Comparison of ENCODE assay signal across 9 cellular contexts in the genomic region with DNA sequence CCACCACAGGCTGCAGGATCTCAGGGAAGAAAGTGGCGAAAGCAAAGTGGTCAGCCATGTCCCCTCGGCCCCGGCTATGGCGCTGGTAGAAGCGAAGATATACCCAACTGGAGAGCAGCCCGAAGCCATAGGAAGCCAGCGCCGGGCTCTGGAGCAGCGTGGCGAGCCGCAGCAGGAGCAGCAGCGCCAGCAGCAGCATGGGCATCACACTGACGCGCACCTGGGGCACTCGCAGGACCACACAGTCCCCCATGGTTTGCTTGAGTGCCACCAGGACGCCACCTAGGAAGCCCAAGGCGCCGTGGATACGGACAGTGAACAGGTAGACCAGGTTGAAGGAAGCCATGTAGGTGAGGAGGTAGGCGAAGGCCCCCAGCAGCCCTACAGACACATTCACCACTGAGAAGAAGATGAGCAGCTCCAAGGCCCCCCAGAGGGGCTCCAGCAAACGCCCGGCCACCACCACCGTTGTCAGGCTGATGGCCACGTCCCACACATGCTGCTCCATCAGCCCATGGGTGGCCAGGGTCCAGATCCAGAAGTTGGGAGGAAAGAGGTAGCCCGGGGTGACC. TPM values are rescaled to one million over a fixed set of nuclear protein-coding genes. Genes with fewer than 3 reads are reported as not detected.
DNase-seq lines count a peak whose midpoint lies in the region; ATAC-seq and TF ChIP-seq lines count a peak whose summit lies in the region.
"Had no signal": no experiment of that assay in that cellular context is flagged by ENCODE, and none has a peak within 500 bp of the region (broad histone marks: within the 10 kb centered on the region; RNA-seq: fewer than 3 reads in every experiment).

No MANE protein-coding gene starts in this region.

- no peak for ATAC-seq in naive thymus-derived CD8-positive, alpha-beta T cell
- ATAC-seq in GM19328 (IDR thresholded peaks at IDR 0.05; ENCODE audit: unreplicated experiment) (no peak), HG02759 (IDR thresholded peaks at IDR 0.05; ENCODE audit: unreplicated experiment) (no peak)

- peaks cover 0 to 28% (median 2%) of the 10 kb centered on the region in 3 donors for H3K36me3 Mint-ChIP-seq in naive thymus-derived CD8-positive, alpha-beta T cell

- DNase-seq in AG10803 (ENCODE audit: low read depth) (no peak), LNCaP clone FGC (ENCODE audit: low read depth) (no peak), coronary artery (ENCODE audit: low spot score) (no peak), NCI-H187 (lab: John Stamatoyannopoulos, UW) (no peak)
- DNase-seq in naive thymus-derived CD8-positive, alpha-beta T cell = no peak
- no peak for DNase-seq in stimulated activated CD4-positive, alpha-beta T cell treated with anti-CD3 and anti-CD28 coated beads, Interleukin-15, amount 100 ng/mL, for 24 hours
- DNase-seq: activated CD4-positive, alpha-beta T cell treated with anti-CD3 and anti-CD28 coated beads for 48 hours had no signal

- POLR2A ChIA-PET in naive thymus-derived CD8-positive, alpha-beta T cell (lab: Charles Lee) = interaction anchor here (0.6 to 10.4 kb wide), 5 partner anchors 13 to 1901 kb away, joined by 3 to 99 read pairs (median 3); a partner anchor contains a TSS

- peak overlapping the region; percentile 80 to 95 (median 90) for H3K27ac Mint-ChIP-seq in naive thymus-derived CD8-positive, alpha-beta T cell

- no peaks in the 10 kb centered on the region for H3K27me3 Mint-ChIP-seq in naive thymus-derived CD8-positive, alpha-beta T cell

- TF ChIP-seq CTCF in AG10803 (conservative IDR thresholded peaks at IDR 0.05; ENCODE audit: low read length) (no peak), LNCaP clone FGC (IDR thresholded peaks at IDR 0.05; ENCODE audit: control insufficient read depth, extremely low read depth, insufficient read depth) (no peak), coronary artery (IDR thresholded peaks at IDR 0.05) (no peak)

- H3K27ac ChIP-seq in coronary artery = peak overlapping the region; percentile 84 to 89

- no peaks in the 10 kb centered on the region for H3K9me3 Mint-ChIP-seq in naive thymus-derived CD8-positive, alpha-beta T cell

- peak overlapping the region; percentile 85 to 99 (median 92) for H3K4me3 Mint-ChIP-seq in naive thymus-derived CD8-positive, alpha-beta T cell

- H3K4me3 ChIP-seq in AG10803 (ENCODE audit: low read length) = peak overlapping the region; percentile 97
- peak overlapping the region; percentile 92 for H3K4me3 ChIP-seq in LNCaP clone FGC (ENCODE audit: low read depth, low read length)
- peak overlapping the region; percentile 80 for H3K4me3 ChIP-seq in coronary artery

- peaks cover 24 to 61% (median 46%) of the 10 kb centered on the region in 4 donors for H3K4me1 Mint-ChIP-seq in naive thymus-derived CD8-positive, alpha-beta T cell

RNA-seq across cellular contexts. Expression of a gene that starts 0.9 kb away (rescaled TPM):
- 10 to 100 TPM; 28.7 to 29.8 TPM for total RNA-seq in naive thymus-derived CD8-positive, alpha-beta T cell
- polyA plus RNA-seq in naive thymus-derived CD8-positive, alpha-beta T cell = 10 to 100 TPM; 15.2 to 29.2 (median 20.3) TPM

RNA-seq across cellular contexts. Expression of a gene that starts 7.8 kb away (rescaled TPM):
- total RNA-seq in naive thymus-derived CD8-positive, alpha-beta T cell = 10 to 100 TPM; 29.7 to 34.5 TPM
- polyA plus RNA-seq in naive thymus-derived CD8-positive, alpha-beta T cell = 10 to 100 TPM; 45.5 to 48.2 (median 47.7) TPM

RNA-seq across cellular contexts. Expression of a gene that starts 7.9 kb away (rescaled TPM):
- 10 to 100 TPM; 52.8 to 63.8 TPM for total RNA-seq in naive thymus-derived CD8-positive, alpha-beta T cell
- polyA plus RNA-seq in naive thymus-derived CD8-positive, alpha-beta T cell = 10 to 100 TPM; 36.2 to 45.3 (median 36.4) TPM

RNA-seq across cellular contexts. Expression of a gene that starts 12.9 kb away (rescaled TPM):
- total RNA-seq in naive thymus-derived CD8-positive, alpha-beta T cell = 1 to 10 TPM; 3.6 to 4.0 TPM
- not detected for polyA plus RNA-seq in naive thymus-derived CD8-positive, alpha-beta T cell

RNA-seq across cellular contexts. Expression of a gene that starts 17.8 kb away (rescaled TPM):
- total RNA-seq in naive thymus-derived CD8-positive, alpha-beta T cell = 10 to 100 TPM; 67.3 to 70.8 TPM
- 10 to 100 TPM; 50.8 to 87.6 (median 68.1) TPM for polyA plus RNA-seq in naive thymus-derived CD8-positive, alpha-beta T cell
